ENCODE assay signal across 1 cellular context in the genomic region with DNA sequence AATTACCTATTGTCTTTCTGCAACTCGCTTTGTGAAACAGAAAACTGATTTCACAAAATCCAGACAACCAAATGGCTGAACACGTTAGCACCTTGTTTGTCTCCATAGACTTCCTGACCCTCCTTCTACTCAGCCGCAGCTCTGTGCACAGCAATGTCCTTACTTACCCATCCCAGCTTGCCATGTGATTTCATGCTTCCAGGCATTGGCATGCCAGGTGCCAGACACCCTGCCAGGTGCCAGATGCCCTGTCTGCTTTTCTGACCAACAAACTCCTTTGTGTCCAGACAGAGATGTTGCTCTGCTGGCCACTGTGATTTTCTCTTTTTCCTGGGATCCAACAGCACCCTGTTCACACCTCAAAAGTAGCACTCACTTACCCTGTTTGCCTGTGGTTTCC.
TF ChIP-seq lines count a peak whose summit lies in the region.

No MANE protein-coding gene starts in this region.

TF ChIP-seq in IMR-90, 13 proteins besides CTCF, POLR2A, EP300 and RAD21 (continued from another document):
- no peak for TF ChIP-seq BHLHE40 (IDR thresholded peaks at IDR 0.05; ENCODE audit: low read depth, low read length)
- TF ChIP-seq MAZ (IDR thresholded peaks at IDR 0.05; ENCODE audit: borderline replicate concordance, low read depth, low read length): no peak
